ENCODE assay signal across 28 cellular contexts in the genomic region with DNA sequence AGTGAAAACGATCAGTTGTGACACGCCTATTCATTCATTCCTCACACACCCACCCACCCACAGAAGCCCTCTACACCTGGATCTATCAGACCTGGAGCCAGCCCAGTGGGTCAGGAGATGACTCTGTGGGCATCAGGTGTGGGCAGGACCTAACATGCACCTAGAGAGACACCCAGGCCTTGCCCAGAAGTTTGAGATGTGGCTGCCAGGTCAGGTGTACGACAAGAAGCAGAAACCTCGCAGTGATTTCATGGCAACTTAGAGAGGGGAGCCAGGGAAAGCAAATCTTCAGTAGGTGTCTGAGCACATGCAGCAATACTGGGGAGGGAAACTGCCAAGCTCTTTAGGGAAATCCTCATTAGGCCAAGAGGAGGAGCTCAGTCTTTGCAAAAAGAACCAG.
DNase-seq lines count a peak whose midpoint lies in the region; ATAC-seq and TF ChIP-seq lines count a peak whose summit lies in the region.
"Had no signal": no experiment of that assay in that cellular context is flagged by ENCODE, and none has a peak within 500 bp of the region (broad histone marks: within the 10 kb centered on the region; RNA-seq: fewer than 3 reads in every experiment).

No MANE protein-coding gene starts in this region.

- H4K20me1 ChIP-seq in GM23338 (replicated peaks; ENCODE audit: insufficient read depth) = no peaks in the 10 kb centered on the region

- no peak overlapping the region for H3K18ac ChIP-seq in mesenchymal stem cell (ENCODE audit: low read depth in 1 of 2, low read length in 2 of 2)

- no peaks in the 10 kb centered on the region for H3K9me2 ChIP-seq in GM23338 (ENCODE audit: insufficient read depth)

- H3F3A ChIP-seq in GM23338 (replicated peaks; ENCODE audit: low read depth) = no peaks in the 10 kb centered on the region

- H3K36me3 Mint-ChIP-seq in GM23338 (ENCODE audit: low read depth) = no peaks in the 10 kb centered on the region
- H3K36me3 Mint-ChIP-seq: IgD-negative memory B cell, T-cell had no signal

- no peaks in the 10 kb centered on the region for H3K27me3 ChIP-seq in GM23338 (ENCODE audit: insufficient read depth)
- no peaks in the 10 kb centered on the region for H3K27me3 ChIP-seq in mesenchymal stem cell (ENCODE audit: control insufficient read depth in 1 of 2, insufficient read depth in 1 of 2, low read length in 2 of 2)
- no peaks in the 10 kb centered on the region for H3K27me3 ChIP-seq in stomach smooth muscle (ENCODE audit: control insufficient read depth in 1 of 2, insufficient read depth in 2 of 2, low read length in 2 of 2)
- H3K27me3 ChIP-seq: ovary, tibial nerve had no signal

- no peak overlapping the region for H3K14ac ChIP-seq in mesenchymal stem cell (ENCODE audit: low read length in 2 of 2)

- H3K9ac ChIP-seq in mesenchymal stem cell (ENCODE audit: low read length) (no peak overlapping the region), stomach smooth muscle (ENCODE audit: low read length in 2 of 2) (no peak overlapping the region)

- 86% methylated on average over 4 of the region's 4 CpGs for WGBS in mesenchymal stem cell

- H4K8ac ChIP-seq in mesenchymal stem cell (ENCODE audit: low read length) = no peak overlapping the region

- H3K27ac ChIP-seq in GM23338 (ENCODE audit: low read depth) (no peak overlapping the region), coronary artery (peak overlapping the region; percentile 22 to 75), mesenchymal stem cell (ENCODE audit: low read length, poor library complexity, severe bottlenecking) (peak overlapping the region; percentile 31), stomach smooth muscle (ENCODE audit: low read length) (peak overlapping the region; percentile 50)
- H3K27ac ChIP-seq: ovary, RWPE1, tibial nerve had no signal

- peak overlapping the region; percentile 14 for H2BK5ac ChIP-seq in mesenchymal stem cell (ENCODE audit: low read depth, low read length, poor library complexity, severe bottlenecking)

- no peak overlapping the region; the same call in 1 of the 2 replicates for H3K27ac Mint-ChIP-seq in GM23338
- H3K27ac Mint-ChIP-seq: activated T-cell treated with anti-CD3 and anti-CD28 coated beads, Interleukin-2, amount 50 U/mL, for 24 hours; B cell; IgD-negative memory B cell; stimulated activated naive CD8-positive, alpha-beta T cell treated with anti-CD3 and anti-CD28 coated beads, Interleukin-15, amount 100 ng/mL, for 72 hours; T-cell had no signal

- TF ChIP-seq CTCF in GM23338 (conservative IDR thresholded peaks at IDR 0.05; ENCODE audit: low read depth in 2 of 2) (no peak), coronary artery (IDR thresholded peaks at IDR 0.05) (no peak)

- in situ Hi-C loops in KBM-7 (cut with MboI; ENCODE audit: low pct_unique_long_range_greater_than_20kb, low sequenced_read_pairs) = no loop called here

- H3K36me3 ChIP-seq in GM23338 (ENCODE audit: insufficient read depth) = no peaks in the 10 kb centered on the region
- no peaks in the 10 kb centered on the region for H3K36me3 ChIP-seq in mesenchymal stem cell (ENCODE audit: control insufficient read depth in 1 of 2, insufficient read depth in 2 of 2, low read depth in 1 of 2, low read length in 2 of 2)
- no peaks in the 10 kb centered on the region for H3K36me3 ChIP-seq in stomach smooth muscle (ENCODE audit: control insufficient read depth in 2 of 2, insufficient read depth in 2 of 2, low read length in 2 of 2)
- H3K36me3 ChIP-seq: ovary, tibial nerve had no signal

- H3K4me3 Mint-ChIP-seq in GM23338 = no peak overlapping the region
- H3K4me3 Mint-ChIP-seq: activated T-cell treated with anti-CD3 and anti-CD28 coated beads, Interleukin-2, amount 50 U/mL, for 24 hours; B cell; IgD-negative memory B cell; stimulated activated naive CD8-positive, alpha-beta T cell treated with anti-CD3 and anti-CD28 coated beads, Interleukin-15, amount 100 ng/mL, for 72 hours; T-cell had no signal

- no peak overlapping the region for H4K91ac ChIP-seq in mesenchymal stem cell (ENCODE audit: low read length)

- no peak overlapping the region for H2BK15ac ChIP-seq in mesenchymal stem cell (ENCODE audit: low read depth, poor library complexity, severe bottlenecking)

- peaks cover 27% of the 10 kb centered on the region for H3K4me1 Mint-ChIP-seq in GM23338
- H3K4me1 Mint-ChIP-seq: B cell; IgD-negative memory B cell; stimulated activated naive CD8-positive, alpha-beta T cell treated with anti-CD3 and anti-CD28 coated beads, Interleukin-15, amount 100 ng/mL, for 72 hours; T-cell had no signal

- H3K9me3 ChIP-seq in mesenchymal stem cell (ENCODE audit: control insufficient read depth, low read length) (no peaks in the 10 kb centered on the region), stomach smooth muscle (ENCODE audit: control insufficient read depth in 2 of 2, low read length in 2 of 2) (no peaks in the 10 kb centered on the region)
- H3K9me3 ChIP-seq: ovary, tibial nerve had no signal

- H3K4me1 ChIP-seq in GM23338 (ENCODE audit: insufficient read depth) = peaks cover 21% of the 10 kb centered on the region
- H3K4me1 ChIP-seq in mesenchymal stem cell (ENCODE audit: control insufficient read depth, insufficient read depth, low read depth, low read length) = peaks cover 17% of the 10 kb centered on the region
- peaks cover 41% of the 10 kb centered on the region for H3K4me1 ChIP-seq in stomach smooth muscle (ENCODE audit: control insufficient read depth, insufficient read depth, low read length)

- H3K79me1 ChIP-seq in mesenchymal stem cell (replicated peaks; ENCODE audit: low read length, poor library complexity, severe bottlenecking) = no peaks in the 10 kb centered on the region

- no peak overlapping the region for H3K4ac ChIP-seq in mesenchymal stem cell (ENCODE audit: low read depth in 1 of 2, low read length in 2 of 2)

- H3K79me2 ChIP-seq in GM23338 (replicated peaks; ENCODE audit: insufficient read depth) = no peaks in the 10 kb centered on the region

- ATAC-seq in GM23338 (no peak; the same call in 1 of the 3 replicates), HG02588 (IDR thresholded peaks at IDR 0.05; ENCODE audit: unreplicated experiment) (no peak)
- ATAC-seq: stimulated activated naive CD8-positive, alpha-beta T cell treated with anti-CD3 and anti-CD28 coated beads, Interleukin-15, amount 100 ng/mL, for 72 hours; T-cell had no signal

- peak overlapping the region; percentile 46 for H2AK5ac ChIP-seq in mesenchymal stem cell (ENCODE audit: low read length, severe bottlenecking)

- H3K4me2 ChIP-seq in GM23338 (peak overlapping the region; percentile 51; the same call in 1 of the 2 replicates), mesenchymal stem cell (ENCODE audit: low read length, poor library complexity, severe bottlenecking) (no peak overlapping the region)

- H2BK120ac ChIP-seq in mesenchymal stem cell (ENCODE audit: low read depth, low read length) = no peak overlapping the region

- H2AFZ ChIP-seq in GM23338 (0 out of 2 replicates have a peak overlapping the region, but pooled peaks have one; percentile 43), mesenchymal stem cell (ENCODE audit: low read depth, low read length) (no peak overlapping the region)

- H2BK12ac ChIP-seq in mesenchymal stem cell (ENCODE audit: low read length in 2 of 2) = peak overlapping the region in 1 of 2 experiments; percentile 15

- H3K27me3 Mint-ChIP-seq in GM23338 (ENCODE audit: insufficient read depth, low read depth, poor library complexity) = peaks cover 4% of the 10 kb centered on the region

- DNase-seq in GM23338 (ENCODE audit: low spot score) = no peak
- DNase-seq in coronary artery (ENCODE audit: low spot score) = no peak
- DNase-seq in mesenchymal stem cell = no peak
- DNase-seq in NCI-H526 treated with DMSO at 0.1 percent for 48 hours (lab: John Stamatoyannopoulos, UW) = no peak
- DNase-seq in NOMO-1 treated with dmso at 0.1 percent for 144 hours (lab: John Stamatoyannopoulos, UW; ENCODE audit: unreplicated experiment) = no peak
- DNase-seq in KBM-7 = no peak
- DNase-seq: ACHN; activated CD4-positive, alpha-beta T cell treated with anti-CD3 and anti-CD28 coated beads, Interleukin-2, amount 50 U/mL, for 1 hour; activated gamma-delta T cell; activated T-cell treated with anti-CD3 and anti-CD28 coated beads, Interleukin-2, amount 50 U/mL, for 24 hours; caudate nucleus; cortex of kidney; effector memory CD4-positive, alpha-beta T cell; erythroblast; foreskin fibroblast; NCI-H1694; NCI-H2171; ovary; stimulated activated CD8-positive, alpha-beta memory T cell treated with anti-CD3 and anti-CD28 coated beads, Interleukin-4, amount 100 ng/mL, for 48 hours; stimulated activated naive CD8-positive, alpha-beta T cell treated with anti-CD3 and anti-CD28 coated beads, Interleukin-15, amount 100 ng/mL, for 72 hours; T-cell had no signal

- H3K4me3 ChIP-seq in GM23338 = no peak overlapping the region
- H3K4me3 ChIP-seq in coronary artery = no peak overlapping the region
- H3K4me3 ChIP-seq in mesenchymal stem cell (ENCODE audit: insufficient read depth in 1 of 2, low read depth in 1 of 2, low read length in 2 of 2) = no peak overlapping the region
- no peak overlapping the region for H3K4me3 ChIP-seq in stomach smooth muscle (ENCODE audit: low read length in 2 of 2)
- H3K4me3 ChIP-seq: lung, ovary, tibial nerve had no signal

- no peak overlapping the region for H3K23ac ChIP-seq in mesenchymal stem cell (ENCODE audit: low read length in 2 of 2)

- H3K9me3 Mint-ChIP-seq in GM23338 = no peaks in the 10 kb centered on the region
- H3K9me3 Mint-ChIP-seq: activated T-cell treated with anti-CD3 and anti-CD28 coated beads, Interleukin-2, amount 50 U/mL, for 24 hours; IgD-negative memory B cell; stimulated activated naive CD8-positive, alpha-beta T cell treated with anti-CD3 and anti-CD28 coated beads, Interleukin-15, amount 100 ng/mL, for 72 hours; T-cell had no signal

TF ChIP-seq in GM23338, 12 proteins besides CTCF, POLR2A, EP300 and RAD21 (continues in another document):
- TF ChIP-seq CREB1 (CRISPR knock-in tag; IDR thresholded peaks at IDR 0.05; ENCODE audit: low read depth) (no peak), EZH2phosphoT487 (IDR thresholded peaks at IDR 0.05; ENCODE audit: unreplicated experiment) (no peak), ZNF331 (CRISPR knock-in tag; IDR thresholded peaks at IDR 0.05; ENCODE audit: low read depth) (no peak), STAT1 (IDR thresholded peaks at IDR 0.05; ENCODE audit: unreplicated experiment) (no peak), JUNB (IDR thresholded peaks at IDR 0.05; ENCODE audit: unreplicated experiment) (no peak), EZH2 (IDR thresholded peaks at IDR 0.05; ENCODE audit: low read depth, unreplicated experiment) (no peak)
